ENCODE assay signal across 17 cellular contexts in genomic region chr7:14096159-14096558, GRCh38.
DNase-seq lines count a peak whose midpoint lies in the region; ATAC-seq, FAIRE-seq and TF ChIP-seq lines count a peak whose summit lies in the region.
"Had no signal": no experiment of that assay in that cellular context is flagged by ENCODE, and none has a peak within 500 bp of the region (broad histone marks: within the 10 kb centered on the region; RNA-seq: fewer than 3 reads in every experiment).

No MANE protein-coding gene starts in this region.

- H3K27ac ChIP-seq in A549 (no peak overlapping the region), GM23338 (ENCODE audit: low read depth) (no peak overlapping the region), VCaP (peak overlapping the region; percentile 72), kidney (ENCODE audit: low read depth in 2 of 2, low read length in 2 of 2) (no peak overlapping the region), osteoblast (ENCODE audit: low read depth, low read length) (no peak overlapping the region)
- H3K27ac ChIP-seq: GM23248 had no signal

- 0 out of 2 replicates have a peak overlapping the region, but pooled peaks have one; percentile 69 for H3K27ac Mint-ChIP-seq in GM23338
- H3K27ac Mint-ChIP-seq in effector memory CD8-positive, alpha-beta T cell, result no peak overlapping the region
- H3K27ac Mint-ChIP-seq: CD4-positive, CD25-positive, alpha-beta regulatory T cell; CD8-positive, alpha-beta T cell had no signal

- POLR2A ChIA-PET in A549 (lab: Yijun Ruan, JAX), result no interaction called here

- no peak for TF ChIP-seq EP300 in A549 (IDR thresholded peaks at IDR 0.05)

- TF ChIP-seq CTCF in A549 (IDR thresholded peaks at IDR 0.05), result no peak
- no peak for TF ChIP-seq CTCF in GM23338 (conservative IDR thresholded peaks at IDR 0.05; ENCODE audit: low read depth in 2 of 2)
- no peak for TF ChIP-seq CTCF in VCaP (conservative IDR thresholded peaks at IDR 0.05)
- TF ChIP-seq CTCF in kidney (IDR thresholded peaks at IDR 0.05; ENCODE audit: borderline replicate concordance, extremely low read depth, insufficient read depth), result no peak
- no peak for TF ChIP-seq CTCF in osteoblast (IDR thresholded peaks at IDR 0.05; ENCODE audit: extremely low read depth, low read depth, low read length)

- H3K36me3 ChIP-seq in GM23338 (ENCODE audit: insufficient read depth) (no peaks in the 10 kb centered on the region), kidney (ENCODE audit: control insufficient read depth in 1 of 2, insufficient read depth in 2 of 2, low read length in 2 of 2) (no peaks in the 10 kb centered on the region), osteoblast (ENCODE audit: insufficient read depth, low read length) (no peaks in the 10 kb centered on the region)

- intact Hi-C loops in kidney (cut with DNase I), result no loop called here

- no peaks in the 10 kb centered on the region for H3K4me1 Mint-ChIP-seq in GM23338
- H3K4me1 Mint-ChIP-seq in effector memory CD8-positive, alpha-beta T cell (ENCODE audit: low read depth in 2 of 2), result no peaks in the 10 kb centered on the region
- H3K4me1 Mint-ChIP-seq: CD4-positive, CD25-positive, alpha-beta regulatory T cell; H9 had no signal

- no peak for TF ChIP-seq RAD21 in A549 (conservative IDR thresholded peaks at IDR 0.05 in 1 of 2, IDR thresholded peaks at IDR 0.05 in 1 of 2)

- 17% methylated on average over 1 of the region's 1 CpG for WGBS in A549 (ENCODE audit: missing lambda C conversion rate)

- no peaks in the 10 kb centered on the region for H4K20me1 ChIP-seq in GM23338 (replicated peaks; ENCODE audit: insufficient read depth)
- H4K20me1 ChIP-seq in osteoblast (ENCODE audit: insufficient read depth, low read length), result no peaks in the 10 kb centered on the region

- in situ Hi-C loops in ACHN (cut with HindIII; ENCODE audit: low pct_ligation_motif_present, low pct_unique_long_range_greater_than_20kb, low sequenced_read_pairs), result no loop called here

- H3K9me2 ChIP-seq in GM23338 (ENCODE audit: insufficient read depth), result no peaks in the 10 kb centered on the region

- ATAC-seq in A549 (no peak), GM23338 (no peak)
- ATAC-seq in effector memory CD8-positive, alpha-beta T cell (replicated peaks), result no peak
- ATAC-seq: CD8-positive, alpha-beta T cell; HCT116 had no signal

- no peak overlapping the region for H3K4me3 ChIP-seq in A549
- H3K4me3 ChIP-seq in GM23338, result no peak overlapping the region
- H3K4me3 ChIP-seq in kidney (ENCODE audit: low read length in 2 of 2), result no peak overlapping the region
- H3K4me3 ChIP-seq in osteoblast (ENCODE audit: insufficient read depth, low read length), result no peak overlapping the region
- H3K4me3 ChIP-seq: GM23248 had no signal

- no peaks in the 10 kb centered on the region for H3F3A ChIP-seq in GM23338 (replicated peaks; ENCODE audit: low read depth)

- H2AFZ ChIP-seq in GM23338 (no peak overlapping the region), osteoblast (ENCODE audit: low read length) (no peak overlapping the region)
- H2AFZ ChIP-seq: GM23248 had no signal

- CTCF ChIA-PET in A549 (lab: Yijun Ruan, JAX), result interaction anchor here (0.8 kb wide), 1 partner anchor 106 kb away, joined by 3 read pairs; the partner anchor contains the start of gene ETV1

- H3K27me3 ChIP-seq in GM23338 (ENCODE audit: insufficient read depth) (no peaks in the 10 kb centered on the region), osteoblast (ENCODE audit: insufficient read depth, low read length) (no peaks in the 10 kb centered on the region)

- H3K9me3 ChIP-seq in A549 (no peaks in the 10 kb centered on the region), kidney (ENCODE audit: control insufficient read depth in 1 of 2, low read length in 2 of 2) (no peaks in the 10 kb centered on the region), osteoblast (ENCODE audit: low read depth, low read length) (no peaks in the 10 kb centered on the region)
- H3K9me3 ChIP-seq: Caco-2 had no signal

- DNase-seq in A549 (ENCODE audit: low read depth in 1 of 2, low spot score in 1 of 2), result no peak
- no peak for DNase-seq in GM23338 (ENCODE audit: low spot score)
- no peak for DNase-seq in kidney
- DNase-seq in ACHN, result no peak
- DNase-seq in medulla oblongata (ENCODE audit: extremely low spot score), result no peak
- no peak for DNase-seq in effector memory CD8-positive, alpha-beta T cell
- DNase-seq in osteoblast (ENCODE audit: insufficient read length, low spot score, missing footprints), result no peak
- DNase-seq: C1 segment of cervical spinal cord; Caco-2; CD4-positive, CD25-positive, alpha-beta regulatory T cell; CD8-positive, alpha-beta T cell; DND-41; H9 had no signal

- H3K79me2 ChIP-seq in GM23338 (replicated peaks; ENCODE audit: insufficient read depth) (no peaks in the 10 kb centered on the region), osteoblast (ENCODE audit: insufficient read depth, low read length) (no peaks in the 10 kb centered on the region)

- H3K4me1 ChIP-seq in A549 (no peaks in the 10 kb centered on the region), GM23338 (ENCODE audit: insufficient read depth) (no peaks in the 10 kb centered on the region), kidney (ENCODE audit: control insufficient read depth in 1 of 2, insufficient read depth in 1 of 2, low read depth in 1 of 2, low read length in 2 of 2) (no peaks in the 10 kb centered on the region), osteoblast (ENCODE audit: insufficient read depth, low read length) (no peaks in the 10 kb centered on the region)
- H3K4me1 ChIP-seq: Caco-2 had no signal

- H3K9ac ChIP-seq in kidney (ENCODE audit: low read length in 2 of 2), result no peak overlapping the region
- H3K9ac ChIP-seq: GM23248 had no signal

- no peaks in the 10 kb centered on the region for H3K9me3 Mint-ChIP-seq in GM23338
- no peaks in the 10 kb centered on the region for H3K9me3 Mint-ChIP-seq in effector memory CD8-positive, alpha-beta T cell

- no peak for FAIRE-seq in A549 (lab: Jason Lieb, UNC)
- FAIRE-seq in kidney (lab: Jason Lieb, UNC), result peak; percentile 35
- FAIRE-seq: GM12892 had no signal

- H3K27me3 Mint-ChIP-seq in GM23338 (ENCODE audit: insufficient read depth, low read depth, poor library complexity), result no peaks in the 10 kb centered on the region
- H3K27me3 Mint-ChIP-seq in effector memory CD8-positive, alpha-beta T cell, result no peaks in the 10 kb centered on the region
- H3K27me3 Mint-ChIP-seq: CD4-positive, CD25-positive, alpha-beta regulatory T cell had no signal

- TF ChIP-seq POLR2A in A549 (IDR thresholded peaks at IDR 0.05; ENCODE audit: low read length), result no peak

- H3K4me3 Mint-ChIP-seq in GM23338, result no peak overlapping the region
- no peak overlapping the region for H3K4me3 Mint-ChIP-seq in effector memory CD8-positive, alpha-beta T cell
- H3K4me3 Mint-ChIP-seq: CD4-positive, CD25-positive, alpha-beta regulatory T cell; CD8-positive, alpha-beta T cell; H9 had no signal

- H3K4me2 ChIP-seq in A549 (no peak overlapping the region), GM23338 (no peak overlapping the region), osteoblast (ENCODE audit: insufficient read depth, low read length) (no peak overlapping the region)

- no peaks in the 10 kb centered on the region for H3K36me3 Mint-ChIP-seq in GM23338 (ENCODE audit: low read depth)
- H3K36me3 Mint-ChIP-seq in effector memory CD8-positive, alpha-beta T cell (ENCODE audit: insufficient read depth), result no peaks in the 10 kb centered on the region
- H3K36me3 Mint-ChIP-seq: CD4-positive, CD25-positive, alpha-beta regulatory T cell; CD8-positive, alpha-beta T cell had no signal

TF ChIP-seq in A549, 52 proteins besides CTCF, POLR2A, EP300 and RAD21:
- TF ChIP-seq MAX (IDR thresholded peaks at IDR 0.05), result no peak
- no peak for TF ChIP-seq MAZ (IDR thresholded peaks at IDR 0.05; ENCODE audit: borderline replicate concordance, low read depth, low read length)
- TF ChIP-seq MAFK (IDR thresholded peaks at IDR 0.05; ENCODE audit: partially characterized antibody), result peak; percentile 19
- TF ChIP-seq RFX5 (IDR thresholded peaks at IDR 0.05), result no peak
TF ChIP-seq in A549: peak in this region for 1.

TF ChIP-seq in GM23338, 12 proteins besides CTCF, POLR2A, EP300 and RAD21 (continues in another document):
- TF ChIP-seq JUNB (IDR thresholded peaks at IDR 0.05; ENCODE audit: unreplicated experiment), result no peak
